ENCODE assay signal across 8 cellular contexts in genomic region chr14:60722163-60722835, GRCh38. TPM values are rescaled to one million over a fixed set of nuclear protein-coding genes. Genes with fewer than 3 reads are reported as not detected.
A peak's percentile ranks its signal among the peaks of the same experiment; 100 is the strongest.
DNase-seq lines count a peak whose midpoint lies in the region; ATAC-seq and TF ChIP-seq lines count a peak whose summit lies in the region.

No MANE protein-coding gene starts in this region.

- H3K4me2 ChIP-seq in PC-9, result peak overlapping the region; percentile 84

- H3K36me3 ChIP-seq in GM06990 (ENCODE audit: control insufficient read depth, insufficient read depth, low read length) (no peaks in the 10 kb centered on the region), PC-9 (ENCODE audit: low read depth) (peaks cover 26% of the 10 kb centered on the region), iPS-15b (ENCODE audit: control insufficient read depth, insufficient read depth, low read length) (peaks cover 10% of the 10 kb centered on the region), skeletal muscle tissue (ENCODE audit: control insufficient read depth in 3 of 3, insufficient read depth in 3 of 3, low read length in 3 of 3) (peaks cover 4 to 11% (median 8%) of the 10 kb centered on the region in 3 donors)

- H3K4me3 ChIP-seq in GM06990 (replicated peaks; ENCODE audit: low read depth, low read length) (peak overlapping the region; percentile 64), PC-9 (peak overlapping the region; percentile 78), iPS-15b (ENCODE audit: low read depth, low read length) (peak overlapping the region; percentile 86), skeletal muscle tissue (ENCODE audit: low read length in 3 of 3) (peak overlapping the region; percentile 90 to 95 (median 93))

- peaks cover 36% of the 10 kb centered on the region for H3K4me1 ChIP-seq in PC-9 (replicated peaks; ENCODE audit: insufficient read depth)
- H3K4me1 ChIP-seq in iPS-15b (ENCODE audit: control insufficient read depth, insufficient read depth, low read length), result peaks cover 10% of the 10 kb centered on the region
- peaks cover 28 to 34% (median 30%) of the 10 kb centered on the region in 3 donors for H3K4me1 ChIP-seq in skeletal muscle tissue (ENCODE audit: control insufficient read depth in 3 of 3, insufficient read depth in 3 of 3, low read length in 3 of 3)

- H3K27me3 ChIP-seq in GM06990 (replicated peaks; ENCODE audit: control insufficient read depth, insufficient read depth, low read length), result no peaks in the 10 kb centered on the region; the same call in 1 of the 2 replicates
- H3K27me3 ChIP-seq in PC-9 (ENCODE audit: insufficient read depth, low read depth), result no peaks in the 10 kb centered on the region
- no peaks in the 10 kb centered on the region for H3K27me3 ChIP-seq in iPS-15b (ENCODE audit: control insufficient read depth, insufficient read depth, low read length)
- no peaks in the 10 kb centered on the region for H3K27me3 ChIP-seq in skeletal muscle tissue (ENCODE audit: control insufficient read depth in 3 of 3, insufficient read depth in 3 of 3, low read length in 3 of 3)

- peaks cover 19% of the 10 kb centered on the region for H4K20me1 ChIP-seq in PC-9 (ENCODE audit: insufficient read depth)

- BruUV-seq in PC-9 (replicated peaks; lab: Mats Ljungman, UMichigan), result TSS peak; percentile 25

- DNase-seq in GM06990 (ENCODE audit: extremely low read depth, insufficient read length) (peak; percentile 18), PC-9 (peak; percentile 62 to 69), amniotic epithelial cell (ENCODE audit: low read depth) (peak; percentile 31), COLO829 (ENCODE audit: low spot score) (no peak)

- peak overlapping the region; percentile 88 for H2AFZ ChIP-seq in PC-9

- peak overlapping the region; percentile 80 for H3K27ac ChIP-seq in PC-9
- peak overlapping the region; percentile 93 for H3K27ac ChIP-seq in skeletal muscle tissue (ENCODE audit: low read depth, low read length)

- H3K9ac ChIP-seq in iPS-15b (ENCODE audit: low read depth, low read length) (peak overlapping the region; percentile 71), skeletal muscle tissue (ENCODE audit: low read depth in 1 of 3, low read length in 3 of 3) (peak overlapping the region; percentile 86 to 92 (median 88))

- intact Hi-C loops in PC-9 (cut with micrococcal nuclease; ENCODE audit: unreplicated experiment), result loop anchor here (2.0 to 5.0 kb wide), 5 partner anchors 73 to 530 kb away; partner anchors contain the start of genes SIX1, SLC38A6 and TRMT5

- CTCF ChIA-PET in PC-9 (lab: Charles Lee), result interaction anchor here (0.6 kb wide), 1 partner anchor 974 kb away, joined by 3 read pairs; no protein-coding TSS in a partner anchor

- ATAC-seq in HG03354 (IDR thresholded peaks at IDR 0.05; ENCODE audit: poor library complexity, severe bottlenecking, unreplicated experiment), result peak; percentile 49
- no peak for ATAC-seq in HG02884 (IDR thresholded peaks at IDR 0.05; ENCODE audit: unreplicated experiment)

- no peaks in the 10 kb centered on the region for H3K9me2 ChIP-seq in PC-9 (ENCODE audit: insufficient read depth)

- H3K9me3 ChIP-seq in PC-9 (ENCODE audit: insufficient read depth, low read depth) (no peaks in the 10 kb centered on the region), iPS-15b (ENCODE audit: control insufficient read depth, insufficient read depth, low read length) (no peaks in the 10 kb centered on the region), skeletal muscle tissue (ENCODE audit: control insufficient read depth in 3 of 3, low read length in 3 of 3) (no peaks in the 10 kb centered on the region)

- TF ChIP-seq CTCF in GM06990 (IDR thresholded peaks at IDR 0.05; ENCODE audit: insufficient read depth, low read length, poor library complexity, severe bottlenecking), result no peak
- no peak for TF ChIP-seq CTCF in PC-9 (conservative IDR thresholded peaks at IDR 0.05)

- POLR2A ChIA-PET in PC-9 (lab: Charles Lee; ENCODE audit: unreplicated experiment), result interaction anchor here (0.6 to 0.7 kb wide), 2 partner anchors 301 to 1810 kb away, joined by 3 to 4 read pairs; no protein-coding TSS in a partner anchor

- H3K79me2 ChIP-seq in PC-9 (ENCODE audit: low read depth), result peaks cover 72% of the 10 kb centered on the region

- H3F3A ChIP-seq in PC-9 (ENCODE audit: insufficient read depth, low read depth), result peaks cover 9% of the 10 kb centered on the region; the same call in 1 of the 2 replicates

RNA-seq across cellular contexts. Expression of gene SIX4, which starts 1.9 kb away (rescaled TPM):
- total RNA-seq in PC-9 (2021), result 31.0 and 35.7 TPM in 2 replicates
- 11.0 TPM for total RNA-seq in skeletal muscle tissue

RNA-seq across cellular contexts. Expression of gene MNAT1, which starts 12.3 kb away (rescaled TPM):
- total RNA-seq in PC-9 (2021) (79.7 and 93.3 TPM in 2 replicates), skeletal muscle tissue (103 TPM)
